ENCODE assay signal across 17 cellular contexts in genomic region chr5:150534811-150535210, GRCh38. TPM values are rescaled to one million over a fixed set of nuclear protein-coding genes. Genes with fewer than 3 reads are reported as not detected.
DNase-seq lines count a peak whose midpoint lies in the region; ATAC-seq, FAIRE-seq and TF ChIP-seq lines count a peak whose summit lies in the region.
"Had no signal": no experiment of that assay in that cellular context is flagged by ENCODE, and none has a peak within 500 bp of the region (broad histone marks: within the 10 kb centered on the region; RNA-seq: fewer than 3 reads in every experiment).

No MANE protein-coding gene starts in this region.

- TF ChIP-seq EP300 in ovary (IDR thresholded peaks at IDR 0.05): no peak

- peaks cover 73% of the 10 kb centered on the region for H3K79me2 ChIP-seq in osteoblast (ENCODE audit: insufficient read depth, low read length)

- H3K36me3 ChIP-seq in bronchial epithelial cell (ENCODE audit: control insufficient read depth, insufficient read depth, low read length) (peaks cover 45% of the 10 kb centered on the region), ovary (no peaks in the 10 kb centered on the region), testis (ENCODE audit: low read depth, missing control alignments) (no peaks in the 10 kb centered on the region), osteoblast (ENCODE audit: insufficient read depth, low read length) (peaks cover 74% of the 10 kb centered on the region)

- H2AFZ ChIP-seq in osteoblast (ENCODE audit: low read length): no peak overlapping the region

- TF ChIP-seq POLR2A in ovary (IDR thresholded peaks at IDR 0.05) (no peak), testis (IDR thresholded peaks at IDR 0.05) (no peak)

- H3K27ac ChIP-seq in ovary (peak overlapping the region; percentile 26 to 88), testis (peak overlapping the region; percentile 71 to 73), osteoblast (ENCODE audit: low read depth, low read length) (no peak overlapping the region)
- H3K27ac ChIP-seq: A549, C4-2B had no signal

- no peak overlapping the region for H3K4me2 ChIP-seq in osteoblast (ENCODE audit: insufficient read depth, low read length)
- H3K4me2 ChIP-seq: A549 had no signal

- H3K9me3 ChIP-seq in ovary (no peaks in the 10 kb centered on the region), testis (no peaks in the 10 kb centered on the region), osteoblast (ENCODE audit: low read depth, low read length) (no peaks in the 10 kb centered on the region)
- H3K9me3 ChIP-seq: A549, BE2C, HAP-1 had no signal

- H3K4me1 ChIP-seq in ovary (ENCODE audit: insufficient read depth) (peaks cover 41% of the 10 kb centered on the region), testis (peaks cover 78% of the 10 kb centered on the region), osteoblast (ENCODE audit: insufficient read depth, low read length) (peaks cover 13% of the 10 kb centered on the region)
- H3K4me1 ChIP-seq: A549, BE2C had no signal

- intact Hi-C loops in ovary (cut with DNase I): loop anchor here in 1 of 4 donors (5.0 kb wide), 1 partner anchor 73 kb away; no protein-coding TSS in a partner anchor
- intact Hi-C loops in testis (cut with DNase I; ENCODE audit: low total_unique reads): no loop called here

- DNase-seq in bronchial epithelial cell (ENCODE audit: low read depth): no peak
- DNase-seq in ovary: peak; percentile 89 to 94 (median 93)
- peak; percentile 92 for DNase-seq in testis
- DNase-seq in osteoblast (ENCODE audit: insufficient read length, low spot score, missing footprints): no peak
- no peak for DNase-seq in activated naive CD4-positive, alpha-beta T cell treated with anti-CD3 and anti-CD28 coated beads, Interleukin-2, amount 50 U/mL, for 16 hours
- DNase-seq: BE2C; CD4-positive, alpha-beta memory T cell; COR-L47; GF-D8 had no signal

- H3K27me3 ChIP-seq in bronchial epithelial cell (ENCODE audit: control insufficient read depth, insufficient read depth, low read length) (no peaks in the 10 kb centered on the region), ovary (no peaks in the 10 kb centered on the region), testis (no peaks in the 10 kb centered on the region), osteoblast (ENCODE audit: insufficient read depth, low read length) (no peaks in the 10 kb centered on the region)
- H3K27me3 ChIP-seq: BE2C had no signal

- ATAC-seq in GM19351 (IDR thresholded peaks at IDR 0.05; ENCODE audit: unreplicated experiment): no peak
- ATAC-seq: A549, HepG2 had no signal

- TF ChIP-seq CTCF in bronchial epithelial cell (IDR thresholded peaks at IDR 0.05; ENCODE audit: insufficient read depth, low read length, severe bottlenecking) (no peak), ovary (IDR thresholded peaks at IDR 0.05) (no peak), testis (IDR thresholded peaks at IDR 0.05) (no peak), osteoblast (IDR thresholded peaks at IDR 0.05; ENCODE audit: extremely low read depth, low read depth, low read length) (no peak)

- peaks cover 45% of the 10 kb centered on the region for H4K20me1 ChIP-seq in osteoblast (ENCODE audit: insufficient read depth, low read length)

- peak; percentile 28 for FAIRE-seq in bronchial epithelial cell (lab: Jason Lieb, UNC)
- FAIRE-seq: A549, GM19239, H1, HepG2, HTR-8/SVneo had no signal

- no peak overlapping the region for H3K4me3 ChIP-seq in bronchial epithelial cell (ENCODE audit: low read depth, low read length)
- H3K4me3 ChIP-seq in ovary: no peak overlapping the region
- no peak overlapping the region for H3K4me3 ChIP-seq in testis
- H3K4me3 ChIP-seq in osteoblast (ENCODE audit: insufficient read depth, low read length): no peak overlapping the region
- H3K4me3 ChIP-seq: A549, HAP-1 had no signal

- 5 to 38% (median 21%) methylated on average over 9 of the region's 9 CpGs for WGBS in ovary, 3 donors
- 43 to 69% methylated on average over 4 to 9 of the region's 9 CpGs for WGBS in testis, 2 donors

RNA-seq across cellular contexts. Expression of gene NDST1, which starts 26.9 kb away (rescaled TPM):
- total RNA-seq in bronchial epithelial cell: 17.1 and 33.3 TPM in 2 replicates
- total RNA-seq in ovary: 100 to 1,000 TPM in 3 of 7 donors, 10 to 100 TPM in 4; 31.0 to 139 (median 92.8) TPM
- 10 to 100 TPM; 31.8 to 44.1 TPM for polyA plus RNA-seq in ovary
- total RNA-seq in testis: 100 to 1,000 TPM; 167 to 174 TPM
- polyA plus RNA-seq in testis (ENCODE audit: insufficient read depth, low read depth, low replicate concordance): 55.0 TPM
- total RNA-seq in osteoblast: 89.9 and 104 TPM in 2 replicates

Comparison
In these comparisons a context has a peak if more than half of its experiments do, and no peak if none do; other contexts are left out.
1. DNase-seq: peak in ovary (5 of 5) and testis (single experiment); none in bronchial epithelial cell (single experiment), osteoblast (single experiment) and activated naive CD4-positive, alpha-beta T cell treated with anti-CD3 and anti-CD28 coated beads, Interleukin-2, amount 50 U/mL, for 16 hours (single experiment).